Comparison of ENCODE assay signal across 10 cellular contexts in the genomic region with DNA sequence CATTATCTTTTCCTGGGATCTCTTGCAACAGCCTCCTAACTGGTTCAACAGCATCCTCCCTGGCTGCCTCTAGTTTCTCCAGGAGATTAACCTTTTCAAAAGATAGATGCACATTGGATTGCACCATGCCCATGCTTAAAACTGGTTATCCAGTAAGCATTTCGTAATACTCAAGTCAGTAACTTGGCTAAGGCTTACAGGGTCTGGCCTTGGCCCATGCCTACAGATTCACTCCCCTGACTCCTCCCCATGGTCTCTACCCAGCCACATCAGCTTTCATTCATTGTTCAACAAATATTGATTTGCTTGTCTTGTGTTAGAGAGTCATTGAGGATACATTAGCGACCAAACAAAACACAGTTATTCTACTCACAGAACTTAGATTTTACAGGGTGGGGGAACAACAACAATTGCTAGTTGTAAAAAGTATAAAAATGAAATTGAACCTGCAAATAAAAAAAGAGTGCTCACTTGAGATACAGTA. TPM values are rescaled to one million over a fixed set of nuclear protein-coding genes. Genes with fewer than 3 reads are reported as not detected.
DNase-seq lines count a peak whose midpoint lies in the region; ATAC-seq and TF ChIP-seq lines count a peak whose summit lies in the region.
"Had no signal": no experiment of that assay in that cellular context is flagged by ENCODE, and none has a peak within 500 bp of the region (broad histone marks: within the 10 kb centered on the region; RNA-seq: fewer than 3 reads in every experiment).

No MANE protein-coding gene starts in this region.

- CTCF ChIA-PET in activated CD8-positive, alpha-beta memory T cell treated with anti-CD3 and anti-CD28 coated beads, Interleukin-2, amount 10 ng/mL, durations not matched to agents 7 days and 5 days (lab: Charles Lee), result no interaction called here

- H3K27ac Mint-ChIP-seq in activated CD8-positive, alpha-beta memory T cell treated with anti-CD3 and anti-CD28 coated beads, Interleukin-2, amount 10 ng/mL, durations not matched to agents 7 days and 5 days, result no peak overlapping the region
- peak overlapping the region; percentile 16 for H3K27ac Mint-ChIP-seq in endothelial cell (ENCODE audit: unreplicated experiment)
- no peak overlapping the region for H3K27ac Mint-ChIP-seq in stimulated activated memory B cell treated with anti-CD40 and anti-IgM and Interleukin-4, amounts not matched to agents 10 μg/mL and 1 μg/mL and 100 μg/mL, for 72 hours

- no peaks in the 10 kb centered on the region for H3K9me3 Mint-ChIP-seq in activated CD8-positive, alpha-beta memory T cell treated with anti-CD3 and anti-CD28 coated beads, Interleukin-2, amount 10 ng/mL, durations not matched to agents 7 days and 5 days (ENCODE audit: low read depth)
- H3K9me3 Mint-ChIP-seq in endothelial cell (ENCODE audit: unreplicated experiment), result no peaks in the 10 kb centered on the region
- no peaks in the 10 kb centered on the region for H3K9me3 Mint-ChIP-seq in stimulated activated memory B cell treated with anti-CD40 and anti-IgM and Interleukin-4, amounts not matched to agents 10 μg/mL and 1 μg/mL and 100 μg/mL, for 72 hours

- ATAC-seq in activated CD8-positive, alpha-beta memory T cell treated with anti-CD3 and anti-CD28 coated beads, Interleukin-2, amount 10 ng/mL, durations not matched to agents 7 days and 5 days, result no peak
- ATAC-seq in HG03460 (IDR thresholded peaks at IDR 0.05; ENCODE audit: unreplicated experiment), result no peak
- ATAC-seq in stimulated activated memory B cell treated with anti-CD40 and anti-IgM and Interleukin-4, amounts not matched to agents 10 μg/mL and 1 μg/mL and 100 μg/mL, for 72 hours, result no peak

- H3K36me3 Mint-ChIP-seq in activated CD8-positive, alpha-beta memory T cell treated with anti-CD3 and anti-CD28 coated beads, Interleukin-2, amount 10 ng/mL, durations not matched to agents 7 days and 5 days, result peaks cover 13% of the 10 kb centered on the region
- no peaks in the 10 kb centered on the region for H3K36me3 Mint-ChIP-seq in endothelial cell (ENCODE audit: low read depth, unreplicated experiment)
- no peaks in the 10 kb centered on the region for H3K36me3 Mint-ChIP-seq in stimulated activated memory B cell treated with anti-CD40 and anti-IgM and Interleukin-4, amounts not matched to agents 10 μg/mL and 1 μg/mL and 100 μg/mL, for 72 hours

- TF ChIP-seq CTCF in endothelial cell (IDR thresholded peaks at IDR 0.05; ENCODE audit: unreplicated experiment), result no peak

- no peak for DNase-seq in activated CD8-positive, alpha-beta memory T cell treated with anti-CD3 and anti-CD28 coated beads, Interleukin-2, amount 10 ng/mL, durations not matched to agents 7 days and 5 days
- no peak for DNase-seq in activated CD8-positive, alpha-beta memory T cell treated with anti-CD3 and anti-CD28 coated beads, Interleukin-2, amount 50 U/mL, for 48 hours
- DNase-seq in NCI-H82 (lab: John Stamatoyannopoulos, UW) (peak; percentile 34), endothelial cell (ENCODE audit: low spot score) (no peak), renal cortical epithelial cell (ENCODE audit: low read depth) (peak; percentile 58), GM03348 (ENCODE audit: low spot score) (no peak)
- DNase-seq: islet precursor cell, NCI-H510A treated with DMSO at 0.1 percent for 48 hours had no signal

- peak overlapping the region; percentile 54 for H3K4me3 Mint-ChIP-seq in activated CD8-positive, alpha-beta memory T cell treated with anti-CD3 and anti-CD28 coated beads, Interleukin-2, amount 10 ng/mL, durations not matched to agents 7 days and 5 days
- H3K4me3 Mint-ChIP-seq in endothelial cell (ENCODE audit: unreplicated experiment), result no peak overlapping the region
- H3K4me3 Mint-ChIP-seq in stimulated activated memory B cell treated with anti-CD40 and anti-IgM and Interleukin-4, amounts not matched to agents 10 μg/mL and 1 μg/mL and 100 μg/mL, for 72 hours, result no peak overlapping the region

- H3K27me3 Mint-ChIP-seq in activated CD8-positive, alpha-beta memory T cell treated with anti-CD3 and anti-CD28 coated beads, Interleukin-2, amount 10 ng/mL, durations not matched to agents 7 days and 5 days, result no peaks in the 10 kb centered on the region
- H3K27me3 Mint-ChIP-seq in endothelial cell (ENCODE audit: unreplicated experiment), result no peaks in the 10 kb centered on the region
- no peaks in the 10 kb centered on the region for H3K27me3 Mint-ChIP-seq in stimulated activated memory B cell treated with anti-CD40 and anti-IgM and Interleukin-4, amounts not matched to agents 10 μg/mL and 1 μg/mL and 100 μg/mL, for 72 hours

- H3K4me1 Mint-ChIP-seq in activated CD8-positive, alpha-beta memory T cell treated with anti-CD3 and anti-CD28 coated beads, Interleukin-2, amount 10 ng/mL, durations not matched to agents 7 days and 5 days, result peaks cover 32% of the 10 kb centered on the region
- H3K4me1 Mint-ChIP-seq in endothelial cell (ENCODE audit: unreplicated experiment), result peaks cover 9% of the 10 kb centered on the region
- H3K4me1 Mint-ChIP-seq in stimulated activated memory B cell treated with anti-CD40 and anti-IgM and Interleukin-4, amounts not matched to agents 10 μg/mL and 1 μg/mL and 100 μg/mL, for 72 hours, result peaks cover 24% of the 10 kb centered on the region

RNA-seq across cellular contexts. Expression of a gene that starts 1.8 kb away (rescaled TPM):
- 10 to 100 TPM; 87.5 to 92.8 TPM for total RNA-seq in activated CD8-positive, alpha-beta memory T cell treated with anti-CD3 and anti-CD28 coated beads, Interleukin-2, amount 10 ng/mL, durations not matched to agents 7 days and 5 days
- total RNA-seq in endothelial cell (ENCODE audit: unreplicated experiment), result 12.9 TPM
- total RNA-seq in renal cortical epithelial cell, result 5.4 and 10.6 TPM in 2 replicates

RNA-seq across cellular contexts. Expression of a gene that starts 54.6 kb away (rescaled TPM):
- 1 to 10 TPM; 6.2 to 7.8 TPM for total RNA-seq in activated CD8-positive, alpha-beta memory T cell treated with anti-CD3 and anti-CD28 coated beads, Interleukin-2, amount 10 ng/mL, durations not matched to agents 7 days and 5 days
- total RNA-seq in endothelial cell (ENCODE audit: unreplicated experiment) (16.2 TPM), renal cortical epithelial cell (14.6 and 25.3 TPM in 2 replicates)

Comparison
In these comparisons a context has a peak if more than half of its experiments do, and no peak if none do; other contexts are left out.
1. DNase-seq: peak in NCI-H82 (single experiment) and renal cortical epithelial cell (single experiment); none in activated CD8-positive, alpha-beta memory T cell treated with anti-CD3 and anti-CD28 coated beads, Interleukin-2, amount 10 ng/mL, durations not matched to agents 7 days and 5 days (single experiment), activated CD8-positive, alpha-beta memory T cell treated with anti-CD3 and anti-CD28 coated beads, Interleukin-2, amount 50 U/mL, for 48 hours (single experiment), endothelial cell (single experiment) and GM03348 (single experiment).